21 cellular contexts compared by ENCODE assay signal in genomic region chr11:108859510-108859909, GRCh38.
"Had no signal": no experiment of that assay in that cellular context is flagged by ENCODE, and none has a peak within 500 bp of the region (broad histone marks: within the 10 kb centered on the region; RNA-seq: fewer than 3 reads in every experiment).

No MANE protein-coding gene starts in this region.

- H3K9me3 ChIP-seq: ascending aorta, prostate gland, suprapubic skin had no signal

- H3K27me3 Mint-ChIP-seq: activated B cell treated with CpG ODN at 0.5 μM for 24 hours; activated CD8-positive, alpha-beta T cell treated with anti-CD3 and anti-CD28 coated beads for 36 hours; natural killer cell treated with Interleukin-12 subunit alpha and Interleukin-12 subunit beta and Interleukin-15 and Interleukin-18, amount 100 ng/mL, for 72 hours; stimulated activated naive CD8-positive, alpha-beta T cell treated with anti-CD3 and anti-CD28 coated beads, Interleukin-15, Interleukin-2, amounts not matched to agents 100 ng/mL and 50 ng/mL, for 24 hours; T-cell had no signal

- H3K9me3 Mint-ChIP-seq: activated B cell treated with CpG ODN at 0.5 μM for 24 hours; activated CD8-positive, alpha-beta T cell treated with anti-CD3 and anti-CD28 coated beads for 36 hours; activated naive CD4-positive, alpha-beta T cell treated with anti-CD3 and anti-CD28 coated beads for 36 hours; mesothelial cell of epicardium; natural killer cell treated with Interleukin-12 subunit alpha and Interleukin-12 subunit beta and Interleukin-15 and Interleukin-18, amount 100 ng/mL, for 72 hours; stimulated activated naive CD8-positive, alpha-beta T cell treated with anti-CD3 and anti-CD28 coated beads, Interleukin-15, Interleukin-2, amounts not matched to agents 100 ng/mL and 50 ng/mL, for 24 hours; T-cell had no signal

- H3K4me3 ChIP-seq: ascending aorta, cardiac muscle cell, lung, prostate gland, suprapubic skin had no signal

- H3K27ac Mint-ChIP-seq: activated B cell treated with CpG ODN at 0.5 μM for 24 hours; activated CD8-positive, alpha-beta T cell treated with anti-CD3 and anti-CD28 coated beads for 36 hours; activated naive CD4-positive, alpha-beta T cell treated with anti-CD3 and anti-CD28 coated beads for 36 hours; mesothelial cell of epicardium; natural killer cell treated with Interleukin-12 subunit alpha and Interleukin-12 subunit beta and Interleukin-15 and Interleukin-18, amount 100 ng/mL, for 72 hours; stimulated activated naive CD8-positive, alpha-beta T cell treated with anti-CD3 and anti-CD28 coated beads, Interleukin-15, Interleukin-2, amounts not matched to agents 100 ng/mL and 50 ng/mL, for 24 hours; T-cell had no signal

- H3K36me3 ChIP-seq: ascending aorta, cardiac muscle cell, prostate gland, suprapubic skin had no signal

- H3K4me3 Mint-ChIP-seq: activated B cell treated with CpG ODN at 0.5 μM for 24 hours; activated CD8-positive, alpha-beta T cell treated with anti-CD3 and anti-CD28 coated beads for 36 hours; activated naive CD4-positive, alpha-beta T cell treated with anti-CD3 and anti-CD28 coated beads for 36 hours; mesothelial cell of epicardium; natural killer cell treated with Interleukin-12 subunit alpha and Interleukin-12 subunit beta and Interleukin-15 and Interleukin-18, amount 100 ng/mL, for 72 hours; stimulated activated naive CD8-positive, alpha-beta T cell treated with anti-CD3 and anti-CD28 coated beads, Interleukin-15, Interleukin-2, amounts not matched to agents 100 ng/mL and 50 ng/mL, for 24 hours; T-cell had no signal

- DNase-seq: activated B cell treated with CpG ODN at 0.5 μM for 24 hours; activated CD4-positive, alpha-beta T cell treated with anti-CD3 and anti-CD28 coated beads for 48 hours; activated CD8-positive, alpha-beta T cell treated with anti-CD3 and anti-CD28 coated beads for 36 hours; activated naive CD4-positive, alpha-beta T cell treated with anti-CD3 and anti-CD28 coated beads for 36 hours; activated T-cell treated with anti-CD3 and anti-CD28 coated beads, Interleukin-2, amount 50 U/mL, for 1 hour; foreskin keratinocyte; hypothalamus; islet precursor cell; right cardiac atrium; stimulated activated CD4-positive, alpha-beta T cell treated with anti-CD3 and anti-CD28 coated beads, Interleukin-2, amount 100 ng/mL, for 24 hours; T-cell; trophoblast cell had no signal

- H3K36me3 Mint-ChIP-seq: mesothelial cell of epicardium; natural killer cell treated with Interleukin-12 subunit alpha and Interleukin-12 subunit beta and Interleukin-15 and Interleukin-18, amount 100 ng/mL, for 72 hours had no signal

- H3K27ac ChIP-seq: ascending aorta, cardiac muscle cell, epithelial cell of prostate, foreskin keratinocyte, prostate gland, suprapubic skin had no signal

- ATAC-seq: activated CD8-positive, alpha-beta T cell treated with anti-CD3 and anti-CD28 coated beads for 36 hours; foreskin keratinocyte; natural killer cell treated with Interleukin-12 subunit alpha and Interleukin-12 subunit beta and Interleukin-15 and Interleukin-18, amount 100 ng/mL, for 72 hours; right cardiac atrium; T-cell had no signal

- H3K27me3 ChIP-seq: ascending aorta, cardiac muscle cell, foreskin keratinocyte, suprapubic skin had no signal

- H3K4me1 ChIP-seq: ascending aorta, prostate gland, suprapubic skin had no signal
